Comparison of ENCODE assay signal across 8 cellular contexts in genomic region chr18:35290070-35290735, GRCh38. TPM values are rescaled to one million over a fixed set of nuclear protein-coding genes. Genes with fewer than 3 reads are reported as not detected.
A peak's percentile ranks its signal among the peaks of the same experiment; 100 is the strongest.
DNase-seq lines count a peak whose midpoint lies in the region; ATAC-seq, FAIRE-seq and TF ChIP-seq lines count a peak whose summit lies in the region.

TSS of gene ZSCAN30 (minus strand) at chr18:35290229. CDS start at chr18:35264352, 25,877 bp downstream.

- peak within 1 kb of the TSS; percentile 96 for H2AFZ ChIP-seq in Loucy (ENCODE audit: low read length)

- H3K9me3 ChIP-seq in Loucy (ENCODE audit: insufficient read depth, low read depth, low read length): no peaks in the 10 kb centered on the region; the same call in 1 of the 2 replicates

- no peaks in the 10 kb centered on the region; the same call in 1 of the 2 replicates for H3F3A ChIP-seq in Loucy (ENCODE audit: low read depth)

- H3K4me3 Mint-ChIP-seq in nephron progenitor cell: peak within 1 kb of the TSS; percentile 96
- peak within 1 kb of the TSS; percentile 90 to 96 for H3K4me3 Mint-ChIP-seq in stimulated activated naive CD8-positive, alpha-beta T cell treated with anti-CD3 and anti-CD28 coated beads, Interleukin-15, amount 100 ng/mL, for 72 hours

- peak within 1 kb of the TSS; percentile 99 for H3K27ac Mint-ChIP-seq in nephron progenitor cell
- peak within 1 kb of the TSS; percentile 98 for H3K27ac Mint-ChIP-seq in stimulated activated naive CD8-positive, alpha-beta T cell treated with anti-CD3 and anti-CD28 coated beads, Interleukin-15, amount 100 ng/mL, for 72 hours

- H3K4me3 ChIP-seq in Loucy (ENCODE audit: low read length, poor library complexity, severe bottlenecking): peak within 1 kb of the TSS; percentile 97
- H3K4me3 ChIP-seq in fibroblast of the aortic adventitia (ENCODE audit: low read depth, low read length): peak within 1 kb of the TSS; percentile 92

- no peaks in the 10 kb centered on the region for H3K36me3 ChIP-seq in Loucy (ENCODE audit: insufficient read depth, low read length)

- no peaks in the 10 kb centered on the region for H3K27me3 ChIP-seq in Loucy (ENCODE audit: insufficient read depth, low read length, poor library complexity, severe bottlenecking)

- DNase-seq in EL (peak; percentile 94), H54 (ENCODE audit: insufficient read length, low spot score) (peak; percentile 54), fibroblast of the aortic adventitia (ENCODE audit: low read depth) (peak; percentile 94), nephron progenitor cell (peak; percentile 96)
- peak; percentile 95 for DNase-seq in activated effector memory CD4-positive, alpha-beta T cell treated with Interleukin-2 at 50 U/mL for 16 hours
- DNase-seq in stimulated activated naive CD8-positive, alpha-beta T cell treated with anti-CD3 and anti-CD28 coated beads, Interleukin-15, amount 100 ng/mL, for 72 hours: peak; percentile 94 to 95

- no peak for TF ChIP-seq CTCF in Loucy (conservative IDR thresholded peaks at IDR 0.05; ENCODE audit: low read length)
- no peak for TF ChIP-seq CTCF in fibroblast of the aortic adventitia (IDR thresholded peaks at IDR 0.05; ENCODE audit: insufficient read depth, low read length)
- TF ChIP-seq CTCF in nephron progenitor cell (IDR thresholded peaks at IDR 0.05): no peak

- TF ChIP-seq POLR2A in H54 (IDR thresholded peaks at IDR 0.05; ENCODE audit: low read depth, low read length) (peak; percentile 83), Raji (IDR thresholded peaks at IDR 0.05; ENCODE audit: insufficient read depth, low read depth, low read length) (peak; percentile 90)

- H3K9me3 Mint-ChIP-seq in nephron progenitor cell: peaks cover 44% of the 10 kb centered on the region
- H3K9me3 Mint-ChIP-seq in stimulated activated naive CD8-positive, alpha-beta T cell treated with anti-CD3 and anti-CD28 coated beads, Interleukin-15, amount 100 ng/mL, for 72 hours: peaks cover 9 to 11% of the 10 kb centered on the region in 2 donors

- no peaks in the 10 kb centered on the region for H3K9me2 ChIP-seq in Loucy (replicated peaks; ENCODE audit: low read depth, low read length)

- ATAC-seq in stimulated activated naive CD8-positive, alpha-beta T cell treated with anti-CD3 and anti-CD28 coated beads, Interleukin-15, amount 100 ng/mL, for 72 hours: peak; percentile 96

- H3K4me2 ChIP-seq in Loucy (ENCODE audit: low read depth, low read length, poor library complexity, severe bottlenecking): peak within 1 kb of the TSS; percentile 92

- H3K9ac ChIP-seq in Loucy (ENCODE audit: low read depth, low read length, poor library complexity, severe bottlenecking): peak within 1 kb of the TSS; percentile 88

- peaks cover 54% of the 10 kb centered on the region for H3K79me2 ChIP-seq in Loucy (ENCODE audit: insufficient read depth, low read length)

- H3K36me3 Mint-ChIP-seq in nephron progenitor cell (ENCODE audit: low read depth): peaks cover 73% of the 10 kb centered on the region

- H3K4me1 Mint-ChIP-seq in nephron progenitor cell: peaks cover 35% of the 10 kb centered on the region
- peaks cover 60% of the 10 kb centered on the region for H3K4me1 Mint-ChIP-seq in stimulated activated naive CD8-positive, alpha-beta T cell treated with anti-CD3 and anti-CD28 coated beads, Interleukin-15, amount 100 ng/mL, for 72 hours

- H4K20me1 ChIP-seq in Loucy (ENCODE audit: insufficient read depth, low read length, poor library complexity, severe bottlenecking): no peaks in the 10 kb centered on the region

- H3K4me1 ChIP-seq in Loucy (ENCODE audit: insufficient read depth, low read length, poor library complexity, severe bottlenecking): peaks cover 42% of the 10 kb centered on the region

- FAIRE-seq in H54 (lab: Jason Lieb, UNC): peak; percentile 72

- H3K27me3 Mint-ChIP-seq in nephron progenitor cell (ENCODE audit: low read depth, poor library complexity): peaks cover 8% of the 10 kb centered on the region
- no peaks in the 10 kb centered on the region for H3K27me3 Mint-ChIP-seq in stimulated activated naive CD8-positive, alpha-beta T cell treated with anti-CD3 and anti-CD28 coated beads, Interleukin-15, amount 100 ng/mL, for 72 hours

RNA-seq across cellular contexts. Expression of gene ZSCAN30, which starts in this region (rescaled TPM):
- 18.6 and 22.6 TPM in 2 replicates for total RNA-seq in fibroblast of the aortic adventitia (ENCODE audit: low replicate concordance)

Comparison
In these comparisons a context has a peak if more than half of its experiments do, and no peak if none do; other contexts are left out.
1. Peak in every context shown above with its lines: DNase-seq, ATAC-seq and H3K4me3 ChIP-seq.